1 cellular context compared by ENCODE assay signal in the genomic region with DNA sequence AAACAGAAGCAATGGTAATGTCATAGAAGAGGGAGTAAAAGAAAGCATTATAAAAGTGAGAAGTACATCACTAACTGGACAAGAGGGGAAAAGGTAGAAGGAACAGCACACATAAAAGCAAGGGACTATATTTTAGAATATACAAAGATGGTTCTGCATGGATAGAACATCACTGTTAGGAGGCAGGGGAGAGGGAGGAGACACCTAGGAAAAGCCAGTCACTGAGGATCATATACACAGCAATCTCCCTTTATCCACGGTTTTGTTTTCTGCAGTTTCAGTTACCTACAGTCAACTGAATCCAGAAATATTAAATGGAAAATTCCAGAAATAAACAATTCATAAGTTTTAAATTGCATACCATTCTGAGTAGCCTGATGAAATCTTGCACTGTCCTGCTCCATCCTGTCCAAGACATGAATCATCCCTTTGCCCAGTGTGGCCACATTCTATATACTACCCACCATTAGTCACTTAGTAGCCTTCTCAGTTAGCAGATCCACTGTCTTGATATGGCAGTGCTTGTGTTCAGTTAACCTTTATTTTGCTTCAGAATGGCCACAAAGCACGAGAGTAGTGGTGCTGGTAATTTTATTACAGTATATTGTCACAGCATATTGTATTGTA.
TF ChIP-seq lines count a peak whose summit lies in the region.

No MANE protein-coding gene starts in this region.

TF ChIP-seq in IMR-90, 13 proteins besides CTCF, POLR2A, EP300 and RAD21:
- TF ChIP-seq ELK1 (IDR thresholded peaks at IDR 0.05; ENCODE audit: borderline replicate concordance, low read depth, low read length): no peak
- no peak for TF ChIP-seq SMC3 (IDR thresholded peaks at IDR 0.05; ENCODE audit: low read depth, low read length)
- peak; percentile 55; the same call in 1 of the 2 replicates for TF ChIP-seq FOS (IDR thresholded peaks at IDR 0.05; ENCODE audit: low read depth, low read length)
- TF ChIP-seq CEBPB (IDR thresholded peaks at IDR 0.05; ENCODE audit: low read depth, low read length): peak; percentile 86
